ENCODE assay signal across 14 cellular contexts in the genomic region with DNA sequence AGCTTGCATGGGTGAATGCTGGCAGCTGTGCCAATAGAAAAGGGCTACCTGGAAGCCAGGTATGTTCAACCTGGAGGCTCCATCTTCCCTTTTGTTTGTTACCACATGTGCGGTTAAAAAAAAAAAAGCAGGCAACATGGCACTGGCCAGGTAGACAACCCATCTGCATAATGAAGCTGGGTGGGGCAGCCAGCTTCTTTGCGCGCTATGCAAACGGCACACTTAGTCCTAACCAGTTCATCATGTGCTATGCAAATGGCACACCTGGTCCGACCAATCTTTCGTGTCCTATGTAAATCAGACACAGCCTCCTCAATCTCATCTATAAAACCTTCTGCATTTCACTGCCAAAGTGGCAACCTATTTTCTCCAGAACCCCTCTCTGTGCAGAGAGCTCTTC. TPM values are rescaled to one million over a fixed set of nuclear protein-coding genes. Genes with fewer than 3 reads are reported as not detected.
DNase-seq lines count a peak whose midpoint lies in the region; ATAC-seq and TF ChIP-seq lines count a peak whose summit lies in the region.
"Had no signal": no experiment of that assay in that cellular context is flagged by ENCODE, and none has a peak within 500 bp of the region (broad histone marks: within the 10 kb centered on the region; RNA-seq: fewer than 3 reads in every experiment).

No MANE protein-coding gene starts in this region.

- no peaks in the 10 kb centered on the region for H3F3A ChIP-seq in GM23338 (replicated peaks; ENCODE audit: low read depth)

- no peak overlapping the region for H3K4me3 ChIP-seq in GM23338
- H3K4me3 ChIP-seq in mucosa of descending colon: no peak overlapping the region
- no peak overlapping the region for H3K4me3 ChIP-seq in Karpas-422 (ENCODE audit: low read length)
- H3K4me3 ChIP-seq: gastrocnemius medialis had no signal

- H3K27me3 ChIP-seq in GM23338 (ENCODE audit: insufficient read depth) (no peaks in the 10 kb centered on the region), Karpas-422 (ENCODE audit: low read length) (no peaks in the 10 kb centered on the region)
- H3K27me3 ChIP-seq: gastrocnemius medialis had no signal

- H3K9ac ChIP-seq in Karpas-422 (ENCODE audit: low read length): no peak overlapping the region

- H3K79me2 ChIP-seq in GM23338 (replicated peaks; ENCODE audit: insufficient read depth): no peaks in the 10 kb centered on the region
- H3K79me2 ChIP-seq in Karpas-422 (ENCODE audit: low read length): no peaks in the 10 kb centered on the region

- H3K9me3 ChIP-seq in mucosa of descending colon (no peaks in the 10 kb centered on the region), Karpas-422 (ENCODE audit: low read length) (no peaks in the 10 kb centered on the region)
- H3K9me3 ChIP-seq: gastrocnemius medialis had no signal

- ATAC-seq in GM23338: no peak; the same call in 2 of the 3 replicates
- ATAC-seq in mucosa of descending colon: peak; percentile 89
- ATAC-seq in HG03095 (IDR thresholded peaks at IDR 0.05; ENCODE audit: unreplicated experiment): no peak
- ATAC-seq: activated CD8-positive, alpha-beta T cell treated with anti-CD3 and anti-CD28 coated beads, Interleukin-2, amount 10 ng/mL, durations not matched to agents 7 days and 5 days; gastrocnemius medialis; PC-3 had no signal

- H3K36me3 Mint-ChIP-seq in GM23338 (ENCODE audit: low read depth): no peaks in the 10 kb centered on the region; the same call in 1 of the 3 replicates

- peaks cover 3% of the 10 kb centered on the region for H3K27me3 Mint-ChIP-seq in GM23338 (ENCODE audit: insufficient read depth, low read depth, poor library complexity)

- H3K4me1 ChIP-seq in GM23338 (ENCODE audit: insufficient read depth): peaks cover 29% of the 10 kb centered on the region
- H3K4me1 ChIP-seq in mucosa of descending colon (ENCODE audit: low read depth): peaks cover 4% of the 10 kb centered on the region
- H3K4me1 ChIP-seq in Karpas-422 (ENCODE audit: low read length): no peaks in the 10 kb centered on the region
- H3K4me1 ChIP-seq: gastrocnemius medialis had no signal

- H3K4me3 Mint-ChIP-seq in GM23338: no peak overlapping the region
- H3K4me3 Mint-ChIP-seq: activated CD8-positive, alpha-beta T cell treated with anti-CD3 and anti-CD28 coated beads, Interleukin-2, amount 10 ng/mL, durations not matched to agents 7 days and 5 days; nephron had no signal

- peaks cover 9% of the 10 kb centered on the region for H3K9me3 Mint-ChIP-seq in GM23338
- H3K9me3 Mint-ChIP-seq: nephron had no signal

- H3K27ac ChIP-seq in GM23338 (ENCODE audit: low read depth): no peak overlapping the region
- H3K27ac ChIP-seq in Karpas-422 (ENCODE audit: low read length): no peak overlapping the region

- peaks cover 23% of the 10 kb centered on the region for H3K4me1 Mint-ChIP-seq in GM23338
- H3K4me1 Mint-ChIP-seq: nephron had no signal

- no peak overlapping the region for H3K27ac Mint-ChIP-seq in GM23338
- H3K27ac Mint-ChIP-seq: activated CD8-positive, alpha-beta T cell treated with anti-CD3 and anti-CD28 coated beads, Interleukin-2, amount 10 ng/mL, durations not matched to agents 7 days and 5 days; nephron had no signal

- H3K4me2 ChIP-seq in GM23338: no peak overlapping the region
- no peak overlapping the region for H3K4me2 ChIP-seq in Karpas-422 (ENCODE audit: low read depth, low read length, poor library complexity, severe bottlenecking)

- H4K20me1 ChIP-seq in GM23338 (replicated peaks; ENCODE audit: insufficient read depth) (no peaks in the 10 kb centered on the region), Karpas-422 (ENCODE audit: insufficient read depth, low read depth, low read length) (no peaks in the 10 kb centered on the region)

- intact Hi-C loops in mucosa of descending colon (cut with DNase I, micrococcal nuclease): no loop called here

- H3K9me2 ChIP-seq in GM23338 (ENCODE audit: insufficient read depth) (peaks cover 17% of the 10 kb centered on the region), Karpas-422 (replicated peaks; ENCODE audit: insufficient read depth, low read length) (no peaks in the 10 kb centered on the region)

- TF ChIP-seq CTCF in GM23338 (conservative IDR thresholded peaks at IDR 0.05; ENCODE audit: low read depth in 2 of 2) (no peak), mucosa of descending colon (IDR thresholded peaks at IDR 0.05) (no peak)

- H2AFZ ChIP-seq in GM23338: peak overlapping the region; percentile 67; the same call in 1 of the 2 replicates
- H2AFZ ChIP-seq in Karpas-422 (ENCODE audit: low read length): no peak overlapping the region

- no peak for DNase-seq in GM23338 (ENCODE audit: low spot score)
- DNase-seq in NCI-H2029 (lab: John Stamatoyannopoulos, UW): peak; percentile 71
- DNase-seq in SW480 (ENCODE audit: low spot score): peak; percentile 95
- peak; percentile 69 to 75 (median 72) for DNase-seq in mucosa of descending colon
- no peak for DNase-seq in Karpas-422
- DNase-seq in SKM-1 treated with dmso at 0.1 percent for 144 hours (lab: John Stamatoyannopoulos, UW; ENCODE audit: unreplicated experiment): no peak
- DNase-seq: activated CD8-positive, alpha-beta T cell treated with anti-CD3 and anti-CD28 coated beads, Interleukin-2, amount 10 ng/mL, durations not matched to agents 7 days and 5 days; gastrocnemius medialis; NCI-H2227 treated with DMSO at 0.1 percent for 48 hours; PC-3 had no signal

- H3K36me3 ChIP-seq in GM23338 (ENCODE audit: insufficient read depth): no peaks in the 10 kb centered on the region
- no peaks in the 10 kb centered on the region for H3K36me3 ChIP-seq in mucosa of descending colon (ENCODE audit: low read depth)
- no peaks in the 10 kb centered on the region for H3K36me3 ChIP-seq in Karpas-422 (ENCODE audit: insufficient read depth, low read length)
- H3K36me3 ChIP-seq: gastrocnemius medialis had no signal

TF ChIP-seq in GM23338, 12 proteins besides CTCF, POLR2A, EP300 and RAD21 (continues in another document):
- TF ChIP-seq, protein P1, sequence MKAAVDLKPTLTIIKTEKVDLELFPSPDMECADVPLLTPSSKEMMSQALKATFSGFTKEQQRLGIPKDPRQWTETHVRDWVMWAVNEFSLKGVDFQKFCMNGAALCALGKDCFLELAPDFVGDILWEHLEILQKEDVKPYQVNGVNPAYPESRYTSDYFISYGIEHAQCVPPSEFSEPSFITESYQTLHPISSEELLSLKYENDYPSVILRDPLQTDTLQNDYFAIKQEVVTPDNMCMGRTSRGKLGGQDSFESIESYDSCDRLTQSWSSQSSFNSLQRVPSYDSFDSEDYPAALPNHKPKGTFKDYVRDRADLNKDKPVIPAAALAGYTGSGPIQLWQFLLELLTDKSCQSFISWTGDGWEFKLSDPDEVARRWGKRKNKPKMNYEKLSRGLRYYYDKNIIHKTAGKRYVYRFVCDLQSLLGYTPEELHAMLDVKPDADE (IDR thresholded peaks at IDR 0.05): no peak

RNA-seq across cellular contexts. Expression of a gene that starts 11.3 kb away (rescaled TPM):
- not detected in 2 replicates for total RNA-seq in GM23338 (2014; rRNA removed; shearing (Covaris generic))
- polyA plus RNA-seq in GM23338 (2016; fragmentation: Nextera tagmentation; extraction: Ambion mirVana): not detected in 2 replicates
- not detected for total RNA-seq in mucosa of descending colon
- not detected in 2 replicates for total RNA-seq in Karpas-422 (2014; rRNA removed; shearing (Covaris generic); ENCODE audit: low replicate concordance)
- total RNA-seq: activated CD8-positive, alpha-beta T cell treated with anti-CD3 and anti-CD28 coated beads, Interleukin-2, amount 10 ng/mL, durations not matched to agents 7 days and 5 days; Daoy; gastrocnemius medialis; LHCN-M2; PC-3 had no signal

RNA-seq across cellular contexts. Expression of a gene that starts 41.6 kb away (rescaled TPM):
- 15.0 and 19.0 TPM in 2 replicates for total RNA-seq in GM23338 (2014; rRNA removed; shearing (Covaris generic))
- 3.6 and 4.8 TPM in 2 replicates for polyA plus RNA-seq in GM23338 (2016; fragmentation: Nextera tagmentation; extraction: Ambion mirVana)
- 10 to 100 TPM; 23.8 to 39.8 (median 26.7) TPM for total RNA-seq in mucosa of descending colon
- not detected in 2 replicates for total RNA-seq in Karpas-422 (2014; rRNA removed; shearing (Covaris generic); ENCODE audit: low replicate concordance)

Comparison
In these comparisons a context has a peak if more than half of its experiments do, and no peak if none do; other contexts are left out.
1. DNase-seq: peak in NCI-H2029 (single experiment), SW480 (single experiment) and mucosa of descending colon (3 of 3); none in GM23338 (single experiment), Karpas-422 (single experiment) and SKM-1 treated with dmso at 0.1 percent for 144 hours (single experiment).
2. RNA of a gene that starts 41.6 kb away (total RNA-seq): 23.8 to 39.8 TPM in mucosa of descending colon and 15.0 to 19.0 TPM in GM23338; not detected in Karpas-422; every median in the first group is over 10 times any median in the second.